18 cellular contexts compared by ENCODE assay signal in genomic region chr6:18247002-18247401, GRCh38.
"Had no signal": no experiment of that assay in that cellular context is flagged by ENCODE, and none has a peak within 500 bp of the region (broad histone marks: within the 10 kb centered on the region; RNA-seq: fewer than 3 reads in every experiment).

No MANE protein-coding gene starts in this region.

- H3K27me3 ChIP-seq: heart left ventricle, neutrophil, stomach had no signal

- H3K4me3 Mint-ChIP-seq: activated CD4-positive, alpha-beta T cell treated with anti-CD3 and anti-CD28 coated beads for 36 hours; activated CD8-positive, alpha-beta memory T cell treated with anti-CD3 and anti-CD28 coated beads, Interleukin-2, amount 10 ng/mL, durations not matched to agents 7 days and 5 days; activated naive CD8-positive, alpha-beta T cell; immature natural killer cell; natural killer cell; stimulated activated effector memory CD8-positive, alpha-beta T cell treated with anti-CD3 and anti-CD28 coated beads, Interleukin-12 subunit alpha, Interleukin-12 subunit beta, amount 100 ng/mL, for 72 hours; type B pancreatic cell had no signal

- ATAC-seq: activated CD4-positive, alpha-beta T cell treated with anti-CD3 and anti-CD28 coated beads for 36 hours; activated CD8-positive, alpha-beta memory T cell treated with anti-CD3 and anti-CD28 coated beads, Interleukin-2, amount 10 ng/mL, durations not matched to agents 7 days and 5 days; heart left ventricle; natural killer cell; sciatic nerve; stimulated activated effector memory CD8-positive, alpha-beta T cell treated with anti-CD3 and anti-CD28 coated beads, Interleukin-12 subunit alpha, Interleukin-12 subunit beta, amount 100 ng/mL, for 72 hours had no signal

- H3K27ac Mint-ChIP-seq: activated CD4-positive, alpha-beta T cell treated with anti-CD3 and anti-CD28 coated beads for 36 hours; activated CD8-positive, alpha-beta memory T cell treated with anti-CD3 and anti-CD28 coated beads, Interleukin-2, amount 10 ng/mL, durations not matched to agents 7 days and 5 days; activated naive CD8-positive, alpha-beta T cell; immature natural killer cell; natural killer cell; stimulated activated effector memory CD8-positive, alpha-beta T cell treated with anti-CD3 and anti-CD28 coated beads, Interleukin-12 subunit alpha, Interleukin-12 subunit beta, amount 100 ng/mL, for 72 hours; type B pancreatic cell had no signal

- H3K4me1 ChIP-seq: parathyroid adenoma had no signal

- H3K9me3 Mint-ChIP-seq: immature natural killer cell; natural killer cell; stimulated activated effector memory CD8-positive, alpha-beta T cell treated with anti-CD3 and anti-CD28 coated beads, Interleukin-12 subunit alpha, Interleukin-12 subunit beta, amount 100 ng/mL, for 72 hours; type B pancreatic cell had no signal

- H3K9ac ChIP-seq: parathyroid adenoma had no signal

- H3K4me3 ChIP-seq: heart left ventricle, smooth muscle cell, stomach had no signal

- H3K27me3 Mint-ChIP-seq: activated CD4-positive, alpha-beta T cell treated with anti-CD3 and anti-CD28 coated beads for 36 hours; activated CD8-positive, alpha-beta memory T cell treated with anti-CD3 and anti-CD28 coated beads, Interleukin-2, amount 10 ng/mL, durations not matched to agents 7 days and 5 days; activated naive CD8-positive, alpha-beta T cell; type B pancreatic cell had no signal

- H3K9me3 ChIP-seq: heart left ventricle, neutrophil, stomach had no signal

- H3K27ac ChIP-seq: heart left ventricle, neutrophil, parathyroid adenoma, stomach had no signal

- H3K4me2 ChIP-seq: smooth muscle cell had no signal

- DNase-seq: activated CD4-positive, alpha-beta T cell treated with anti-CD3 and anti-CD28 coated beads for 36 hours; activated CD4-positive, alpha-beta T cell treated with anti-CD3 and anti-CD28 coated beads, Interleukin-2, amount 50 U/mL, for 48 hours; activated CD8-positive, alpha-beta memory T cell treated with anti-CD3 and anti-CD28 coated beads, Interleukin-2, amount 10 ng/mL, durations not matched to agents 7 days and 5 days; amniotic stem cell; heart left ventricle; immature natural killer cell; mesendoderm; natural killer cell; stimulated activated CD4-positive, alpha-beta T cell treated with anti-CD3 and anti-CD28 coated beads, Interleukin-4, amount 100 ng/mL, for 24 hours; stomach; T-helper 2 cell had no signal

- H2AFZ ChIP-seq: parathyroid adenoma had no signal
